Comparison of ENCODE assay signal across 15 cellular contexts in genomic region chr5:176319827-176320554, GRCh38. TPM values are rescaled to one million over a fixed set of nuclear protein-coding genes. Genes with fewer than 3 reads are reported as not detected.
A peak's percentile ranks its signal among the peaks of the same experiment; 100 is the strongest.
DNase-seq lines count a peak whose midpoint lies in the region; ATAC-seq, FAIRE-seq and TF ChIP-seq lines count a peak whose summit lies in the region.
"Had no signal": no experiment of that assay in that cellular context is flagged by ENCODE, and none has a peak within 500 bp of the region (broad histone marks: within the 10 kb centered on the region; RNA-seq: fewer than 3 reads in every experiment).

No MANE protein-coding gene starts in this region.

- dilution Hi-C loops in keratinocyte (cut with MboI; ENCODE audit: extremely low pct_ligation_motif_present, low sequenced_read_pairs): no loop called here

- no peaks in the 10 kb centered on the region for H4K20me1 ChIP-seq in keratinocyte (ENCODE audit: control insufficient read depth, extremely low read depth, insufficient read depth, low read length)

- FAIRE-seq in keratinocyte (lab: Jason Lieb, UNC): peak; percentile 44

- no peaks in the 10 kb centered on the region for H3K27me3 ChIP-seq in adipocyte (replicated peaks; ENCODE audit: control insufficient read depth, insufficient read depth, low read length)
- no peaks in the 10 kb centered on the region for H3K27me3 ChIP-seq in keratinocyte (ENCODE audit: control insufficient read depth, extremely low read depth, insufficient read depth, low read length)
- H3K27me3 ChIP-seq: esophagus squamous epithelium had no signal

- POLR2A ChIA-PET in naive thymus-derived CD8-positive, alpha-beta T cell (lab: Charles Lee): no interaction called here

- no peak overlapping the region for H3K9ac ChIP-seq in adipocyte (ENCODE audit: low read length)
- H3K9ac ChIP-seq in keratinocyte (ENCODE audit: control insufficient read depth, extremely low read depth, insufficient read depth, low read length): no peak overlapping the region

- no peaks in the 10 kb centered on the region for H3K9me1 ChIP-seq in keratinocyte (ENCODE audit: control insufficient read depth, extremely low read depth, insufficient read depth, low read length)

- no peak for ATAC-seq in naive thymus-derived CD8-positive, alpha-beta T cell
- ATAC-seq in HG03108 (IDR thresholded peaks at IDR 0.05; ENCODE audit: unreplicated experiment): no peak
- ATAC-seq: activated naive CD8-positive, alpha-beta T cell treated with anti-CD3 and anti-CD28 coated beads, Interleukin-2, amount 50 U/mL, for 24 hours had no signal

- H3K4me1 Mint-ChIP-seq in naive thymus-derived CD8-positive, alpha-beta T cell: no peaks in the 10 kb centered on the region
- H3K4me1 Mint-ChIP-seq: activated naive CD8-positive, alpha-beta T cell treated with anti-CD3 and anti-CD28 coated beads, Interleukin-2, amount 50 U/mL, for 24 hours; IgD-negative memory B cell had no signal

- H3K4me1 ChIP-seq in adipocyte (ENCODE audit: control insufficient read depth, insufficient read depth, low read length) (no peaks in the 10 kb centered on the region), keratinocyte (ENCODE audit: control insufficient read depth, extremely low read depth, insufficient read depth, low read length) (no peaks in the 10 kb centered on the region)

- no peak overlapping the region for H3K27ac ChIP-seq in keratinocyte (ENCODE audit: control insufficient read depth, insufficient read depth, low read length)
- H3K27ac ChIP-seq: esophagus squamous epithelium had no signal

- peak; percentile 16 for DNase-seq in DMS114 treated with DMSO at 0.1 percent for 48 hours (lab: John Stamatoyannopoulos, UW; ENCODE audit: unreplicated experiment)
- peak; percentile 18 for DNase-seq in HT-29 (ENCODE audit: low spot score)
- DNase-seq in adipocyte (ENCODE audit: low read depth): peak; percentile 3
- DNase-seq in keratinocyte (ENCODE audit: low read depth, low spot score): no peak
- DNase-seq in naive thymus-derived CD8-positive, alpha-beta T cell: no peak
- DNase-seq in OCI-M2 (lab: John Stamatoyannopoulos, UW; ENCODE audit: unreplicated experiment): no peak
- no peak for DNase-seq in NCI-H345 treated with DMSO at 0.1 percent for 48 hours (lab: John Stamatoyannopoulos, UW; ENCODE audit: unreplicated experiment)
- DNase-seq: activated CD4-positive, CD25-positive, alpha-beta regulatory T cell treated with anti-CD3 and anti-CD28 coated beads, Interleukin-2, amount 50 U/mL, for 72 hours; activated naive CD8-positive, alpha-beta T cell treated with anti-CD3 and anti-CD28 coated beads, Interleukin-2, amount 50 U/mL, for 24 hours; DMS79 treated with DMSO at 0.1 percent for 48 hours; esophagus squamous epithelium; stimulated activated CD4-positive, alpha-beta T cell treated with anti-CD3 and anti-CD28 coated beads, Interleukin-12 subunit alpha, Interleukin-12 subunit beta, amount 100 ng/mL, for 4 hours; stimulated activated naive CD4-positive, alpha-beta T cell treated with Interleukin-2 at 50 U/mL for 16 hours had no signal

- no peaks in the 10 kb centered on the region for H3K9me3 ChIP-seq in adipocyte (ENCODE audit: control insufficient read depth, low read length)
- H3K9me3 ChIP-seq in keratinocyte (ENCODE audit: control insufficient read depth, low read depth, low read length): no peaks in the 10 kb centered on the region
- H3K9me3 ChIP-seq: esophagus squamous epithelium had no signal

- peak overlapping the region in 3 of 10 donors; percentile 13 to 43 (median 39) for H3K27ac Mint-ChIP-seq in naive thymus-derived CD8-positive, alpha-beta T cell
- H3K27ac Mint-ChIP-seq: activated naive CD8-positive, alpha-beta T cell treated with anti-CD3 and anti-CD28 coated beads, Interleukin-2, amount 50 U/mL, for 24 hours had no signal

- H2AFZ ChIP-seq in keratinocyte (ENCODE audit: control insufficient read depth, low read length): no peak overlapping the region

- peak in 1 of 3 experiments; percentile 16 for TF ChIP-seq CTCF in keratinocyte (optimal IDR thresholded peaks at IDR 0.05 in 1 of 3, IDR thresholded peaks at IDR 0.05 in 1 of 3, conservative IDR thresholded peaks at IDR 0.05 in 1 of 3; ENCODE audit: extremely low read depth in 1 of 3, insufficient read depth in 2 of 3, low read length in 3 of 3)

- H3K4me3 ChIP-seq in adipocyte (ENCODE audit: low read length) (no peak overlapping the region), keratinocyte (ENCODE audit: control insufficient read depth in 2 of 3, extremely low read depth in 1 of 3, insufficient read depth in 2 of 3, low read depth in 1 of 3, low read length in 3 of 3) (no peak overlapping the region)
- H3K4me3 ChIP-seq: esophagus squamous epithelium had no signal

- H3K4me3 Mint-ChIP-seq in naive thymus-derived CD8-positive, alpha-beta T cell: no peak overlapping the region
- H3K4me3 Mint-ChIP-seq: activated naive CD8-positive, alpha-beta T cell treated with anti-CD3 and anti-CD28 coated beads, Interleukin-2, amount 50 U/mL, for 24 hours; IgD-negative memory B cell had no signal

- no peaks in the 10 kb centered on the region for H3K27me3 Mint-ChIP-seq in naive thymus-derived CD8-positive, alpha-beta T cell
- H3K27me3 Mint-ChIP-seq: activated naive CD8-positive, alpha-beta T cell treated with anti-CD3 and anti-CD28 coated beads, Interleukin-2, amount 50 U/mL, for 24 hours; IgD-negative memory B cell had no signal

- H3K79me2 ChIP-seq in keratinocyte (ENCODE audit: control insufficient read depth, insufficient read depth, low read length): no peaks in the 10 kb centered on the region

- no peak overlapping the region for H3K4me2 ChIP-seq in keratinocyte (ENCODE audit: control insufficient read depth, extremely low read depth, insufficient read depth, low read depth, low read length)

- H3K9me3 Mint-ChIP-seq in naive thymus-derived CD8-positive, alpha-beta T cell: no peaks in the 10 kb centered on the region
- H3K9me3 Mint-ChIP-seq: activated naive CD8-positive, alpha-beta T cell treated with anti-CD3 and anti-CD28 coated beads, Interleukin-2, amount 50 U/mL, for 24 hours; IgD-negative memory B cell had no signal

- H3K36me3 Mint-ChIP-seq in naive thymus-derived CD8-positive, alpha-beta T cell: peaks cover 4 to 58% (median 22%) of the 10 kb centered on the region in 3 donors

- peaks cover 29% of the 10 kb centered on the region for H3K36me3 ChIP-seq in adipocyte (ENCODE audit: control insufficient read depth, insufficient read depth, low read length, severe bottlenecking)
- H3K36me3 ChIP-seq in keratinocyte (ENCODE audit: control insufficient read depth in 2 of 2, extremely low read depth in 1 of 2, insufficient read depth in 2 of 2, low read length in 2 of 2): peaks cover 3 to 8% of the 10 kb centered on the region in 2 experiments

RNA-seq across cellular contexts. Expression of gene KIAA1191, which starts 41.6 kb away (rescaled TPM):
- 43.6 and 53.5 TPM in 2 replicates for total RNA-seq in HT-29 (2014; rRNA removed; shearing (Covaris generic))
- polyA plus RNA-seq in keratinocyte: 100 to 128 TPM (median 112 TPM) in 3 replicates
- polyA plus RNA-seq in keratinocyte (2011; ENCODE audit: low read depth): 29.3 TPM
- polyA plus RNA-seq in keratinocyte (2011; cell fraction: cytosol; rRNA removed): 125 and 133 TPM in 2 replicates
- 66.7 and 77.1 TPM in 2 replicates for polyA plus RNA-seq in keratinocyte (2011; cell fraction: nucleus; rRNA removed)
- polyA plus RNA-seq in keratinocyte (2012; ENCODE audit: low replicate concordance): 59.4 and 78.0 TPM in 2 replicates
- 116 to 204 TPM (median 141 TPM) in 3 replicates for polyA minus RNA-seq in keratinocyte
- polyA minus RNA-seq in keratinocyte (2011; cell fraction: cytosol; rRNA and poly(A)+ RNA removed): 122 TPM
- 29.3 and 42.0 TPM in 2 replicates for polyA minus RNA-seq in keratinocyte (2011; cell fraction: nucleus; rRNA and poly(A)+ RNA removed)
- 10 to 100 TPM; 71.3 to 78.8 TPM for total RNA-seq in naive thymus-derived CD8-positive, alpha-beta T cell
- polyA plus RNA-seq in naive thymus-derived CD8-positive, alpha-beta T cell: 10 to 100 TPM; 42.3 to 50.7 (median 50.5) TPM

RNA-seq across cellular contexts. Expression of gene ARL10, which starts 45.3 kb away (rescaled TPM):
- 0.03 TPM in 1 of 2 replicates, not detected in the other for total RNA-seq in HT-29 (2014; rRNA removed; shearing (Covaris generic))
- 0.70 to 2.4 TPM (median 1.6 TPM) in 3 replicates for polyA plus RNA-seq in keratinocyte
- 1.0 TPM for polyA plus RNA-seq in keratinocyte (2011; ENCODE audit: low read depth)
- polyA plus RNA-seq in keratinocyte (2011; cell fraction: cytosol; rRNA removed): 0.66 and 0.72 TPM in 2 replicates
- 2.4 and 3.8 TPM in 2 replicates for polyA plus RNA-seq in keratinocyte (2011; cell fraction: nucleus; rRNA removed)
- polyA plus RNA-seq in keratinocyte (2012; ENCODE audit: low replicate concordance): 1.4 and 2.2 TPM in 2 replicates
- polyA minus RNA-seq in keratinocyte: 1.5 to 3.0 TPM (median 2.1 TPM) in 3 replicates
- 3.1 TPM for polyA minus RNA-seq in keratinocyte (2011; cell fraction: cytosol; rRNA and poly(A)+ RNA removed)
- 1.3 and 2.9 TPM in 2 replicates for polyA minus RNA-seq in keratinocyte (2011; cell fraction: nucleus; rRNA and poly(A)+ RNA removed)
- total RNA-seq in naive thymus-derived CD8-positive, alpha-beta T cell: 10 to 100 TPM; 12.7 to 15.0 TPM
- 1 to 10 TPM; 1.2 to 1.7 (median 1.3) TPM for polyA plus RNA-seq in naive thymus-derived CD8-positive, alpha-beta T cell

Comparison
In these comparisons a context has a peak if more than half of its experiments do, and no peak if none do; other contexts are left out.
1. DNase-seq: peak in DMS114 treated with DMSO at 0.1 percent for 48 hours (single experiment), HT-29 (single experiment) and adipocyte (single experiment); none in keratinocyte (single experiment), naive thymus-derived CD8-positive, alpha-beta T cell (0 of 10), OCI-M2 (single experiment) and NCI-H345 treated with DMSO at 0.1 percent for 48 hours (single experiment).
2. RNA of gene ARL10, which starts 45.3 kb away (total RNA-seq): 12.7 to 15.0 TPM in naive thymus-derived CD8-positive, alpha-beta T cell; 0.03 TPM in HT-29; every median in the first group is over 10 times any median in the second.